In the genomic region with DNA sequence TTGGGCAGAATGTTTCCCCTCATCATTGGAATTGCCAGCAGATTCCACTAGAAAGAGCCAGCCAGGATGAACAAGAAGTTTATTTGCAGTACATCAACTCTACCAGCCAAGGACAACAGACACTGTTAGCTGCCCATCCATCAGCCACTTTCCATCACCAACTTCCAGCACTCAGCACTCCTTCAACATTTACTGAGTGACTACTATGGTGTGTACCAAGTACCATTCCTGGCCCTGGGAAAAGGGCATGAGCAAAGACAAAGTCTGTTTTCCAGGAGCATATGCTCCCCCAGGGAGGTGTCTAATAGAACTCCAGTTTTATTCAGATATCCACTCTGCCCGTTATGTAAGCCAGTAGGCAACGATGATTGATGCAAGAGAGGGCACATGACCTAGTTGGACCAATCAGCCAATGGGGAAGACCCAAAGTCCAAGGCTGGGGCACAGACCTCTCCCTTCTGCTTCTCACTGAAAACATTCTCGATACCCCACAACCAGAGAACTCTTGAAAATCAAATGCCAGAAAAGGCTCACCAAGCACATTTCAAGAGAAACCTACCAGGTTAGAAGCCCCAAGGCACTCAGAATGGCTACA, we compare ENCODE assay signal across 1 cellular context.
TF ChIP-seq lines count a peak whose summit lies in the region.

No MANE protein-coding gene starts in this region.

TF ChIP-seq in WTC11, 78 proteins besides CTCF, POLR2A, EP300 and RAD21:
- no peak for TF ChIP-seq GTF2I (CRISPR knock-in tag; conservative IDR thresholded peaks at IDR 0.05)
- TF ChIP-seq, protein P1, sequence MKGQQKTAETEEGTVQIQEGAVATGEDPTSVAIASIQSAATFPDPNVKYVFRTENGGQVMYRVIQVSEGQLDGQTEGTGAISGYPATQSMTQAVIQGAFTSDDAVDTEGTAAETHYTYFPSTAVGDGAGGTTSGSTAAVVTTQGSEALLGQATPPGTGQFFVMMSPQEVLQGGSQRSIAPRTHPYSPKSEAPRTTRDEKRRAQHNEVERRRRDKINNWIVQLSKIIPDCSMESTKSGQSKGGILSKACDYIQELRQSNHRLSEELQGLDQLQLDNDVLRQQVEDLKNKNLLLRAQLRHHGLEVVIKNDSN (CRISPR knock-in tag; IDR thresholded peaks at IDR 0.05): peak; percentile 50
TF ChIP-seq in WTC11: peak in this region for 1.
